ENCODE assay signal across 8 cellular contexts in genomic region chr1:232620356-232620841, GRCh38. TPM values are rescaled to one million over a fixed set of nuclear protein-coding genes. Genes with fewer than 3 reads are reported as not detected.
DNase-seq lines count a peak whose midpoint lies in the region; FAIRE-seq and TF ChIP-seq lines count a peak whose summit lies in the region.

No MANE protein-coding gene starts in this region.

- peak; percentile 97 for DNase-seq in COR-L47 (lab: John Stamatoyannopoulos, UW)
- peak; percentile 70 for DNase-seq in NCI-H2029 treated with DMSO at 0.1 percent for 48 hours (lab: John Stamatoyannopoulos, UW)
- DNase-seq in ascending aorta (ENCODE audit: low spot score in 2 of 2): no peak
- DNase-seq in hippocampal formation (lab: John Stamatoyannopoulos, UW): peak; percentile 20 to 71
- peak; percentile 90 for DNase-seq in small intestine
- DNase-seq in RKO (ENCODE audit: low spot score): no peak
- no peak for DNase-seq in effector CD8-positive, alpha-beta T cell (lab: John Stamatoyannopoulos, UW)
- DNase-seq in GM20000 (ENCODE audit: low spot score): no peak

- FAIRE-seq in small intestine (lab: Jason Lieb, UNC): no peak

- H3K27me3 ChIP-seq in ascending aorta (no peaks in the 10 kb centered on the region), small intestine (ENCODE audit: control insufficient read depth in 2 of 2, insufficient read depth in 2 of 2, low read length in 2 of 2) (no peaks in the 10 kb centered on the region)

- no peak for TF ChIP-seq CTCF in ascending aorta (IDR thresholded peaks at IDR 0.05)
- TF ChIP-seq CTCF in GM20000 (IDR thresholded peaks at IDR 0.05; ENCODE audit: extremely low read depth, missing control alignments): no peak

- peak overlapping the region in 1 of 2 donors; percentile 19 for H3K4me3 ChIP-seq in ascending aorta
- no peak overlapping the region for H3K4me3 ChIP-seq in small intestine (ENCODE audit: low read depth in 1 of 2, low read length in 2 of 2)

- H3K36me3 ChIP-seq in ascending aorta: no peaks in the 10 kb centered on the region
- H3K36me3 ChIP-seq in small intestine (ENCODE audit: control insufficient read depth in 2 of 2, insufficient read depth in 2 of 2, low read length in 2 of 2): no peaks in the 10 kb centered on the region

- H3K27ac ChIP-seq in ascending aorta: peak overlapping the region; percentile 44 to 53
- peak overlapping the region in 1 of 2 donors; percentile 34 for H3K27ac ChIP-seq in small intestine (ENCODE audit: low read depth in 1 of 2, low read length in 1 of 2)

- H3K9me3 ChIP-seq in ascending aorta (no peaks in the 10 kb centered on the region), small intestine (ENCODE audit: control insufficient read depth, low read depth) (no peaks in the 10 kb centered on the region)

- intact Hi-C loops in ascending aorta (cut with DNase I): no loop called here

- 14 to 25% (median 22%) methylated on average over 6 of the region's 6 CpGs for WGBS in small intestine, 3 donors

- H3K4me1 ChIP-seq in ascending aorta: no peaks in the 10 kb centered on the region
- peaks cover 6 to 8% of the 10 kb centered on the region in 2 donors for H3K4me1 ChIP-seq in small intestine (ENCODE audit: control insufficient read depth in 2 of 2, insufficient read depth in 1 of 2, low read depth in 1 of 2, low read length in 1 of 2)

RNA-seq across cellular contexts. Expression of gene SIPA1L2, which starts 9.5 kb away (rescaled TPM):
- total RNA-seq in ascending aorta: 18.1 TPM
- polyA plus RNA-seq in small intestine: 10 to 100 TPM in 1 of 3 donors, 1 to 10 TPM in 2; 4.1 to 10.4 (median 4.5) TPM

Comparison
In these comparisons a context has a peak if more than half of its experiments do, and no peak if none do; other contexts are left out.
1. DNase-seq: peak in COR-L47 (single experiment), NCI-H2029 treated with DMSO at 0.1 percent for 48 hours (single experiment), hippocampal formation (2 of 2) and small intestine (single experiment); none in ascending aorta (0 of 2), RKO (single experiment), effector CD8-positive, alpha-beta T cell (single experiment) and GM20000 (single experiment).